In the genomic region with DNA sequence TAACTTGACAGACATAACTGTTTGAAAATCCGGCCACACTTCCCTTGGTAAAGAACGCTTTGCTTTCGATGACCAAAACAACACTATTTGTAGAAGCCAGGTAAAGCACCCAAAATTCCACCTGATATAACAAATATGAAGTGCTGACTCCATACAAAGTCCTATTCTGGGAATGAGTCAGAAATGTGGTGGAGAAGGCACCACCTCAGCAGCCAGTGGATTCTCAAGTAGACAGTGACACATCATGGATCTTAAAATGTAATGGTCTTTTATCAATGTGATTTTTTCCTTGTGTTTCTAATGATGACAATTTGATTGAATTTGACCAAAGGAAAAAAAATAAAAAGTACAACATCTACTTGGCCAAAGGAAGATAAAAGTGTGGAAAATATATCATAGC, we compare ENCODE assay signal across 1 cellular context.
TF ChIP-seq lines count a peak whose summit lies in the region.

No MANE protein-coding gene starts in this region.

TF ChIP-seq in H1, 55 proteins besides CTCF, POLR2A, EP300 and RAD21 (continued from another document):
- no peak for TF ChIP-seq ASH2L (IDR thresholded peaks at IDR 0.05; ENCODE audit: low read length)
- TF ChIP-seq CBX8 (IDR thresholded peaks at IDR 0.05; ENCODE audit: borderline replicate concordance, low read depth, low read length), result no peak
- TF ChIP-seq RBBP5 (IDR thresholded peaks at IDR 0.05; ENCODE audit: borderline replicate concordance, low read depth, low read length), result no peak
- no peak for TF ChIP-seq SP2 (IDR thresholded peaks at IDR 0.05; ENCODE audit: low read length)
- TF ChIP-seq HDAC6 (IDR thresholded peaks at IDR 0.05; ENCODE audit: low read depth, low read length), result no peak
